Comparison of ENCODE assay signal across 8 cellular contexts in genomic region chr17:40122944-40123810, GRCh38. TPM values are rescaled to one million over a fixed set of nuclear protein-coding genes. Genes with fewer than 3 reads are reported as not detected.
DNase-seq lines count a peak whose midpoint lies in the region; ATAC-seq and TF ChIP-seq lines count a peak whose summit lies in the region.

No MANE protein-coding gene starts in this region.

- H3F3A ChIP-seq in PC-3 (ENCODE audit: low read length, unreplicated experiment): no peaks in the 10 kb centered on the region

- POLR2A ChIA-PET in PC-3 (lab: Charles Lee; ENCODE audit: unreplicated experiment): interaction anchor here (0.5 to 1.5 kb wide), 4 partner anchors 10 to 524 kb away, joined by 3 to 16 read pairs (median 4); partner anchors contain the start of gene SMARCE1

- H2AFZ ChIP-seq in PC-3 (ENCODE audit: low read length): 0 out of 2 replicates have a peak overlapping the region, but pooled peaks have one; percentile 26

- ATAC-seq in HG03442 (IDR thresholded peaks at IDR 0.05; ENCODE audit: unreplicated experiment) (peak; percentile 18), PC-3 (peak; percentile 6; the same call in 1 of the 2 replicates), GM18858 (IDR thresholded peaks at IDR 0.05; ENCODE audit: unreplicated experiment) (no peak)
- peak; percentile 19 to 49 for ATAC-seq in activated naive CD4-positive, alpha-beta T cell treated with anti-CD3 and anti-CD28 coated beads, Interleukin-2, amount 50 U/mL, for 72 hours

- H3K36me3 Mint-ChIP-seq in activated naive CD4-positive, alpha-beta T cell treated with anti-CD3 and anti-CD28 coated beads, Interleukin-2, amount 50 U/mL, for 72 hours: peaks cover 31 to 32% of the 10 kb centered on the region in 2 donors
- H3K36me3 Mint-ChIP-seq in osteocyte (ENCODE audit: unreplicated experiment): peaks cover 13% of the 10 kb centered on the region

- H3K9ac ChIP-seq in PC-3 (ENCODE audit: low read length): peak overlapping the region; percentile 93

- H3K9me3 ChIP-seq in PC-3 (ENCODE audit: low read length): no peaks in the 10 kb centered on the region

- H3K27me3 ChIP-seq in PC-3 (ENCODE audit: low read length): no peaks in the 10 kb centered on the region

- H3K27ac ChIP-seq in PC-3 (ENCODE audit: low read length): peak overlapping the region; percentile 52

- H3K4me1 ChIP-seq in PC-3 (ENCODE audit: insufficient read depth, low read length): peaks cover 4% of the 10 kb centered on the region

- no peaks in the 10 kb centered on the region for H3K27me3 Mint-ChIP-seq in osteocyte (ENCODE audit: unreplicated experiment)

- no peaks in the 10 kb centered on the region for H3K9me2 ChIP-seq in PC-3 (replicated peaks; ENCODE audit: low read length)

- peak; percentile 59 for DNase-seq in SIG-M5 treated with dmso at 0.1 percent for 504 hours (lab: John Stamatoyannopoulos, UW; ENCODE audit: unreplicated experiment)
- no peak for DNase-seq in SIG-M5 (lab: John Stamatoyannopoulos, UW)
- DNase-seq in PC-3: peak; percentile 33
- peak; percentile 61 to 66 for DNase-seq in activated naive CD4-positive, alpha-beta T cell treated with anti-CD3 and anti-CD28 coated beads, Interleukin-2, amount 50 U/mL, for 72 hours (ENCODE audit: low spot score in 2 of 2)
- peak; percentile 45 for DNase-seq in glomerular visceral epithelial cell (ENCODE audit: extremely low spot score)
- DNase-seq in osteocyte (ENCODE audit: extremely low spot score, unreplicated experiment): peak; percentile 88

- peak overlapping the region; percentile 99 for H3K4me3 ChIP-seq in PC-3 (ENCODE audit: low read length)

- no TSS peak for BruUV-seq in PC-3 (replicated peaks; lab: Mats Ljungman, UMichigan)

- H3K4me3 Mint-ChIP-seq in osteocyte (ENCODE audit: unreplicated experiment): peak overlapping the region; percentile 99

- peak overlapping the region; percentile 84 to 85 for H3K27ac Mint-ChIP-seq in activated naive CD4-positive, alpha-beta T cell treated with anti-CD3 and anti-CD28 coated beads, Interleukin-2, amount 50 U/mL, for 72 hours
- peak overlapping the region; percentile 93 for H3K27ac Mint-ChIP-seq in osteocyte (ENCODE audit: unreplicated experiment)

- CTCF ChIA-PET in PC-3 (lab: Charles Lee): interaction anchor here (2.1 kb wide), 1 partner anchor 10 kb away, joined by 18 read pairs; no protein-coding TSS in a partner anchor

- peaks cover 32% of the 10 kb centered on the region for H3K4me1 Mint-ChIP-seq in osteocyte (ENCODE audit: unreplicated experiment)

- peaks cover 15% of the 10 kb centered on the region for H3K36me3 ChIP-seq in PC-3 (ENCODE audit: low read depth, low read length)

- intact Hi-C loops in PC-3 (cut with micrococcal nuclease): no loop called here

- TF ChIP-seq CTCF in PC-3 (conservative IDR thresholded peaks at IDR 0.05; ENCODE audit: low read depth, low read length) (no peak), osteocyte (IDR thresholded peaks at IDR 0.05) (peak; percentile 3)

- H3K79me2 ChIP-seq in PC-3 (ENCODE audit: low read length): peaks cover 65% of the 10 kb centered on the region

- H4K20me1 ChIP-seq in PC-3 (ENCODE audit: low read length): 0 out of 2 replicates have a peak, but pooled peaks cover 7% of the 10 kb centered on the region

- peak overlapping the region; percentile 97 for H3K4me2 ChIP-seq in PC-3 (ENCODE audit: low read length)

- no peaks in the 10 kb centered on the region for H3K9me3 Mint-ChIP-seq in activated naive CD4-positive, alpha-beta T cell treated with anti-CD3 and anti-CD28 coated beads, Interleukin-2, amount 50 U/mL, for 72 hours
- H3K9me3 Mint-ChIP-seq in osteocyte (ENCODE audit: unreplicated experiment): no peaks in the 10 kb centered on the region

RNA-seq across cellular contexts. Expression of gene MSL1, which starts 1.4 kb away (rescaled TPM):
- total RNA-seq in PC-3 (2014; rRNA removed): 22.2 and 38.1 TPM in 2 replicates
- total RNA-seq in activated naive CD4-positive, alpha-beta T cell treated with anti-CD3 and anti-CD28 coated beads, Interleukin-2, amount 50 U/mL, for 72 hours: 100 to 1,000 TPM in 1 of 2 donors, 10 to 100 TPM in 1; 83.4 to 140 TPM
- 85.9 and 86.8 TPM in 2 replicates for total RNA-seq in osteocyte

RNA-seq across cellular contexts. Expression of gene CASC3, which starts 17.2 kb away (rescaled TPM):
- total RNA-seq in PC-3 (2014; rRNA removed) (27.3 and 39.2 TPM in 2 replicates), osteocyte (87.5 and 90.9 TPM in 2 replicates)
- 100 to 1,000 TPM; 104 to 212 TPM for total RNA-seq in activated naive CD4-positive, alpha-beta T cell treated with anti-CD3 and anti-CD28 coated beads, Interleukin-2, amount 50 U/mL, for 72 hours

RNA-seq across cellular contexts. Expression of gene NR1D1, which starts 22.8 kb away (rescaled TPM):
- total RNA-seq in PC-3 (2014; rRNA removed): 7.1 and 9.2 TPM in 2 replicates
- total RNA-seq in activated naive CD4-positive, alpha-beta T cell treated with anti-CD3 and anti-CD28 coated beads, Interleukin-2, amount 50 U/mL, for 72 hours: 10 to 100 TPM in 1 of 2 donors, 1 to 10 TPM in 1; 4.8 to 26.7 TPM
- total RNA-seq in osteocyte: 6.1 and 6.9 TPM in 2 replicates

RNA-seq across cellular contexts. Expression of gene RAPGEFL1, which starts 54.1 kb away (rescaled TPM):
- total RNA-seq in PC-3 (2014; rRNA removed): 1.3 and 1.5 TPM in 2 replicates
- total RNA-seq in activated naive CD4-positive, alpha-beta T cell treated with anti-CD3 and anti-CD28 coated beads, Interleukin-2, amount 50 U/mL, for 72 hours: 1 to 10 TPM; 5.3 to 7.1 TPM
- 5.7 and 6.8 TPM in 2 replicates for total RNA-seq in osteocyte
